Comparison of ENCODE assay signal across 9 cellular contexts in the genomic region with DNA sequence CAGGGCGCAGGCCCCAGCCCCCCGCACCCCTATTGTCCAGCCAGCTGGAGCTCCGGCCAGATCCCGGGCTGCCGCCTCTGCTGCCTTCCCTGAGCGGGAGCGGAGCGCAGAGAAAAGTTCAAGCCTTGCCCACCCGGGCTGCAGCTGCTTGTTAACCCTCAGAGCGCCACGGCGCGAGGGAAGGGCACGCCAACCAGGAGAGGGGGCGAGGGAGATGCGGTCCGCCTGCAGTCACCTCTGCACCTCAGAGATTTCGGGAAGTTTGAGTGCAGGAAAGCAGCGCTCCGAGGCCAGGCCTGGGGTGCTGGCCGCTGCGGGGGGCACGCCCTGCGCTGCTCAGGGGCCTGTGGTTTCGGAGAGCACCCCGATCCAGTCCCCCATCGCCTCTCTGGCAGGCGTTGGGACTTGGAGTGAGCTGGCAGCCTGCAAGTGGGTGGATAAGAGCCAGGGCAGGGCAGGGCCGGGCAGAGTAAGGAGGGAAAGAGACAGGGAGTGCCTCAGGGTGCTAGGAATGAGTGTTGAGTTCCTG. TPM values are rescaled to one million over a fixed set of nuclear protein-coding genes. Genes with fewer than 3 reads are reported as not detected.
DNase-seq lines count a peak whose midpoint lies in the region; ATAC-seq and TF ChIP-seq lines count a peak whose summit lies in the region.
"Had no signal": no experiment of that assay in that cellular context is flagged by ENCODE, and none has a peak within 500 bp of the region (broad histone marks: within the 10 kb centered on the region; RNA-seq: fewer than 3 reads in every experiment).

No MANE protein-coding gene starts in this region.

- intact Hi-C loops in left ventricle myocardium inferior (cut with micrococcal nuclease) = no loop called here

- H3K4me1 Mint-ChIP-seq in activated T-helper 17 cell treated with anti-CD3 and anti-CD28 coated beads, Interleukin-2, amount 50 U/mL, for 72 hours = no peaks in the 10 kb centered on the region
- H3K4me1 Mint-ChIP-seq in T-cell = peaks cover 0 to 10% (median 0%) of the 10 kb centered on the region in 3 donors

- TF ChIP-seq CTCF in left ventricle myocardium inferior (IDR thresholded peaks at IDR 0.05; ENCODE audit: borderline replicate concordance) = no peak

- H3K4me1 ChIP-seq in ES-I3 (ENCODE audit: insufficient read depth, low read length) = peaks cover 33% of the 10 kb centered on the region
- peaks cover 78% of the 10 kb centered on the region for H3K4me1 ChIP-seq in left ventricle myocardium inferior
- peaks cover 3% of the 10 kb centered on the region for H3K4me1 ChIP-seq in rectal smooth muscle tissue (ENCODE audit: control insufficient read depth, insufficient read depth, low read length)

- H3K9me3 ChIP-seq in ES-I3 (ENCODE audit: control insufficient read depth, insufficient read depth, low read length) (no peaks in the 10 kb centered on the region), left ventricle myocardium inferior (replicated peaks) (no peaks in the 10 kb centered on the region)

- H3K36me3 ChIP-seq in ES-I3 (ENCODE audit: insufficient read depth, low read length) (no peaks in the 10 kb centered on the region), left ventricle myocardium inferior (no peaks in the 10 kb centered on the region), rectal smooth muscle tissue (ENCODE audit: control insufficient read depth, insufficient read depth, low read length) (no peaks in the 10 kb centered on the region)

- CTCF ChIA-PET in T-cell (lab: Charles Lee) = no interaction called here

- peak overlapping the region; percentile 15 for H3K4me3 Mint-ChIP-seq in activated T-helper 17 cell treated with anti-CD3 and anti-CD28 coated beads, Interleukin-2, amount 50 U/mL, for 72 hours
- H3K4me3 Mint-ChIP-seq in T-cell = no peak overlapping the region
- H3K4me3 Mint-ChIP-seq: stimulated activated naive CD8-positive, alpha-beta T cell treated with anti-CD3 and anti-CD28 coated beads, Interleukin-15, Interleukin-2, amounts not matched to agents 100 ng/mL and 50 ng/mL, for 24 hours had no signal

- POLR2A ChIA-PET in T-cell (lab: Charles Lee) = no interaction called here

- no peaks in the 10 kb centered on the region for H3K36me3 Mint-ChIP-seq in activated T-helper 17 cell treated with anti-CD3 and anti-CD28 coated beads, Interleukin-2, amount 50 U/mL, for 72 hours (ENCODE audit: low read depth)
- no peaks in the 10 kb centered on the region for H3K36me3 Mint-ChIP-seq in T-cell

- DNase-seq in left ventricle myocardium inferior (peak; percentile 45), NAMALWA (ENCODE audit: low spot score) (no peak), mesenteric fat pad (ENCODE audit: low spot score) (no peak), T-cell (no peak)
- DNase-seq in activated CD8-positive, alpha-beta memory T cell treated with anti-CD3 and anti-CD28 coated beads, Interleukin-2, amount 50 U/mL, for 48 hours = no peak

- peak overlapping the region; percentile 90 for H3K4me3 ChIP-seq in left ventricle myocardium inferior
- H3K4me3 ChIP-seq in rectal smooth muscle tissue (ENCODE audit: low read length) = peak overlapping the region; percentile 51

- H3K27ac Mint-ChIP-seq in activated T-helper 17 cell treated with anti-CD3 and anti-CD28 coated beads, Interleukin-2, amount 50 U/mL, for 72 hours = no peak overlapping the region
- H3K27ac Mint-ChIP-seq in T-cell = no peak overlapping the region
- H3K27ac Mint-ChIP-seq: stimulated activated naive CD8-positive, alpha-beta T cell treated with anti-CD3 and anti-CD28 coated beads, Interleukin-15, Interleukin-2, amounts not matched to agents 100 ng/mL and 50 ng/mL, for 24 hours had no signal

- peaks cover 58% of the 10 kb centered on the region for H3K27me3 Mint-ChIP-seq in activated T-helper 17 cell treated with anti-CD3 and anti-CD28 coated beads, Interleukin-2, amount 50 U/mL, for 72 hours
- H3K27me3 Mint-ChIP-seq in T-cell = peaks cover 67 to 70% of the 10 kb centered on the region in 2 donors

- H3K27ac ChIP-seq in left ventricle myocardium inferior (replicated peaks) (peak overlapping the region; percentile 95), rectal smooth muscle tissue (ENCODE audit: low read depth, low read length) (no peak overlapping the region)

- no peaks in the 10 kb centered on the region for H3K9me3 Mint-ChIP-seq in activated T-helper 17 cell treated with anti-CD3 and anti-CD28 coated beads, Interleukin-2, amount 50 U/mL, for 72 hours
- no peaks in the 10 kb centered on the region for H3K9me3 Mint-ChIP-seq in T-cell
- H3K9me3 Mint-ChIP-seq: stimulated activated naive CD8-positive, alpha-beta T cell treated with anti-CD3 and anti-CD28 coated beads, Interleukin-15, Interleukin-2, amounts not matched to agents 100 ng/mL and 50 ng/mL, for 24 hours had no signal

- H3K27me3 ChIP-seq in left ventricle myocardium inferior (ENCODE audit: low read depth) = peaks cover 3% of the 10 kb centered on the region
- H3K27me3 ChIP-seq in rectal smooth muscle tissue (ENCODE audit: control insufficient read depth, insufficient read depth, low read length) = peaks cover 15% of the 10 kb centered on the region

- H3K9ac ChIP-seq in ES-I3 (ENCODE audit: low read depth, low read length) (peak overlapping the region; percentile 60), rectal smooth muscle tissue (ENCODE audit: low read length) (no peak overlapping the region)

- ATAC-seq in activated T-helper 17 cell treated with anti-CD3 and anti-CD28 coated beads, Interleukin-2, amount 50 U/mL, for 72 hours (replicated peaks) = no peak
- no peak for ATAC-seq in T-cell (replicated peaks in 1 of 4)

RNA-seq across cellular contexts. Expression of a gene that starts 1.1 kb away (rescaled TPM):
- total RNA-seq in activated T-helper 17 cell treated with anti-CD3 and anti-CD28 coated beads, Interleukin-2, amount 50 U/mL, for 72 hours = not detected
- total RNA-seq in left ventricle myocardium inferior = 161 TPM
- total RNA-seq in mesenteric fat pad = 18.3 TPM
- total RNA-seq in T-cell = not detected

Comparison
In these comparisons a context has a peak if more than half of its experiments do, and no peak if none do; other contexts are left out.
1. RNA of a gene that starts 1.1 kb away (total RNA-seq): 161 TPM in left ventricle myocardium inferior (single experiment) and 18.3 TPM in mesenteric fat pad (single experiment); not detected in activated T-helper 17 cell treated with anti-CD3 and anti-CD28 coated beads, Interleukin-2, amount 50 U/mL, for 72 hours and not detected in T-cell; every median in the first group is over 10 times any median in the second.